In the genomic region with DNA sequence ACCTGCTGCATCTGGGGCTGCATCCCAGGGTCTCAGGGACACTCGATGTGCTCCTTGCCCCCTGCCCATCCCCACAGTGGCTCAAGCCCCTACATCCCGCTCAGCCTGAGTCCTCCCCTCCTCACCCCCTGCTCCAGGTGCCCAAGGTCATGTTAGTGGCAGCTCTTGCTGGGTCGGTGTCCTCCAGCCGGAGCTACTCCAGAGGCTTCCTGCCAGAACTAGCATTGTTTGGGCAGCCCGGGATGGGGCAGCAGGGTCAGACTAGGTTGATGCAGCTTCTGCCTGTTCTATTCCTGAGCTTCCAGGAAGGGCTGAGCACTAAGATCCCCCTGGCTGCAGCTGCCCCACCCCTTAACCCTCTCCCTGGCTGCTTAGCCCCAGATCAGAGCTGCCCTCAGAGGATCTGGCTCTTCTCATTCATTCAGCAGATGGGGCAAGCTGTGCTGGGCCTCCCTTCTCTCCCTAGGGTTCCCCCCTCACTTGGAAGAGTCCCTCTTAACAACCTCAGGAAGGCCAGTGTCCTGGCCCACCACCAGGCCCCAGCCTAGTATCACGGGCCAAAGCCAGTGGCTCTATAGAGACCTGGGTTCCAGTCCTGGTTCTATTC, we compare ENCODE assay signal across 12 cellular contexts. TPM values are rescaled to one million over a fixed set of nuclear protein-coding genes. Genes with fewer than 3 reads are reported as not detected.
DNase-seq lines count a peak whose midpoint lies in the region; ATAC-seq and TF ChIP-seq lines count a peak whose summit lies in the region.
"Had no signal": no experiment of that assay in that cellular context is flagged by ENCODE, and none has a peak within 500 bp of the region (broad histone marks: within the 10 kb centered on the region; RNA-seq: fewer than 3 reads in every experiment).

No MANE protein-coding gene starts in this region.

- H3K27me3 ChIP-seq in esophagus (ENCODE audit: control insufficient read depth in 1 of 2, insufficient read depth in 2 of 2, low read length in 2 of 2): no peaks in the 10 kb centered on the region
- H3K27me3 ChIP-seq in skeletal muscle tissue (ENCODE audit: control insufficient read depth in 3 of 3, insufficient read depth in 3 of 3, low read length in 3 of 3): no peaks in the 10 kb centered on the region
- no peaks in the 10 kb centered on the region for H3K27me3 ChIP-seq in brain microvascular endothelial cell (replicated peaks)

- no peak for TF ChIP-seq CTCF in RWPE1 (conservative IDR thresholded peaks at IDR 0.05; ENCODE audit: low read depth)
- TF ChIP-seq CTCF in brain microvascular endothelial cell (IDR thresholded peaks at IDR 0.05; ENCODE audit: low read depth, low read length, missing control alignments): no peak

- no peak for DNase-seq in RWPE1 (ENCODE audit: low spot score)
- DNase-seq in NCI-H2196 (lab: John Stamatoyannopoulos, UW; ENCODE audit: unreplicated experiment): no peak
- DNase-seq in brain microvascular endothelial cell: no peak
- DNase-seq: glutamatergic neuron, NCI-H1048, retina had no signal

- ATAC-seq in GM21576 (IDR thresholded peaks at IDR 0.05; ENCODE audit: unreplicated experiment): peak; percentile 4
- no peak for ATAC-seq in HG03442 (IDR thresholded peaks at IDR 0.05; ENCODE audit: unreplicated experiment)
- ATAC-seq in GM19328 (IDR thresholded peaks at IDR 0.05; ENCODE audit: unreplicated experiment): no peak

- POLR2A ChIA-PET in RWPE1 (lab: Yijun Ruan, JAX; ENCODE audit: low non-redundant PET): no interaction called here

- H3K4me3 ChIP-seq in esophagus (ENCODE audit: low read depth in 1 of 2, low read length in 2 of 2) (peak overlapping the region; percentile 39 to 55), skeletal muscle tissue (ENCODE audit: low read length in 3 of 3) (peak overlapping the region; percentile 41 to 58 (median 50)), brain microvascular endothelial cell (ENCODE audit: low read depth, low read length) (no peak overlapping the region)

- WGBS in esophagus, 2 donors: 26 to 27% methylated on average over 6 of the region's 6 CpGs

- H3K36me3 ChIP-seq in esophagus (ENCODE audit: control insufficient read depth in 2 of 2, insufficient read depth in 2 of 2, low read length in 1 of 2): no peaks in the 10 kb centered on the region
- H3K36me3 ChIP-seq in skeletal muscle tissue (ENCODE audit: control insufficient read depth in 3 of 3, insufficient read depth in 3 of 3, low read length in 3 of 3): no peaks in the 10 kb centered on the region
- no peaks in the 10 kb centered on the region for H3K36me3 ChIP-seq in brain microvascular endothelial cell (replicated peaks)

- CTCF ChIA-PET in RWPE1 (lab: Yijun Ruan, JAX): interaction anchor here (0.6 to 1.7 kb wide), 4 partner anchors 12 to 96 kb away, joined by 4 to 5 read pairs (median 4); no protein-coding TSS in a partner anchor

- in situ Hi-C loops in brain microvascular endothelial cell (cut with HindIII; ENCODE audit: low pct_ligation_motif_present, low sequenced_read_pairs): no loop called here

- H3K9me3 ChIP-seq in esophagus (ENCODE audit: control insufficient read depth in 2 of 2, insufficient read depth in 1 of 2, low read depth in 1 of 2, low read length in 1 of 2): peaks cover 0 to 2% of the 10 kb centered on the region in 2 donors
- H3K9me3 ChIP-seq in skeletal muscle tissue (ENCODE audit: control insufficient read depth in 3 of 3, low read length in 3 of 3): no peaks in the 10 kb centered on the region

- H3K27ac ChIP-seq in RWPE1 (peak overlapping the region; percentile 89), esophagus (ENCODE audit: low read depth in 2 of 2, low read length in 1 of 2) (peak overlapping the region in 1 of 2 donors; percentile 42), skeletal muscle tissue (ENCODE audit: low read depth, low read length) (no peak overlapping the region), brain microvascular endothelial cell (no peak overlapping the region)

- peak overlapping the region; percentile 42 to 59 (median 50) for H3K9ac ChIP-seq in skeletal muscle tissue (ENCODE audit: low read depth in 1 of 3, low read length in 3 of 3)

- H3K4me1 ChIP-seq in esophagus (ENCODE audit: control insufficient read depth in 2 of 2, insufficient read depth in 2 of 2, low read length in 1 of 2) (peaks cover 0 to 18% of the 10 kb centered on the region in 2 donors), skeletal muscle tissue (ENCODE audit: control insufficient read depth in 3 of 3, insufficient read depth in 3 of 3, low read length in 3 of 3) (peaks cover 26 to 37% (median 35%) of the 10 kb centered on the region in 3 donors)

RNA-seq across cellular contexts. Expression of gene RGS14, which starts 0.7 kb away (rescaled TPM):
- polyA plus RNA-seq in esophagus: 10 to 100 TPM; 49.7 to 74.5 TPM
- total RNA-seq in skeletal muscle tissue: 12.5 TPM

RNA-seq across cellular contexts. Expression of gene LMAN2, which starts 7.0 kb away (rescaled TPM):
- polyA plus RNA-seq in esophagus: 100 to 1,000 TPM in 1 of 2 donors, 10 to 100 TPM in 1; 84.0 to 190 TPM
- 124 TPM for total RNA-seq in skeletal muscle tissue

RNA-seq across cellular contexts. Expression of gene SLC34A1, which starts 25.8 kb away (rescaled TPM):
- under 1 TPM; 0.13 to 0.49 TPM for polyA plus RNA-seq in esophagus
- total RNA-seq in skeletal muscle tissue: not detected
- total RNA-seq: aorta had no signal
- polyA plus RNA-seq: aorta had no signal

RNA-seq across cellular contexts. Expression of gene PFN3, which starts 42.0 kb away (rescaled TPM):
- under 1 TPM in 1 of 2 donors, not detected in 1; 0.21 TPM for polyA plus RNA-seq in esophagus
- not detected for total RNA-seq in skeletal muscle tissue
- total RNA-seq: aorta had no signal
- polyA plus RNA-seq: aorta had no signal

RNA-seq across cellular contexts. Expression of gene MXD3, which starts 46.7 kb away (rescaled TPM):
- 10 to 100 TPM; 14.4 to 32.3 TPM for polyA plus RNA-seq in esophagus
- 5.7 TPM for total RNA-seq in skeletal muscle tissue
